Comparison of ENCODE assay signal across 8 cellular contexts in the genomic region with DNA sequence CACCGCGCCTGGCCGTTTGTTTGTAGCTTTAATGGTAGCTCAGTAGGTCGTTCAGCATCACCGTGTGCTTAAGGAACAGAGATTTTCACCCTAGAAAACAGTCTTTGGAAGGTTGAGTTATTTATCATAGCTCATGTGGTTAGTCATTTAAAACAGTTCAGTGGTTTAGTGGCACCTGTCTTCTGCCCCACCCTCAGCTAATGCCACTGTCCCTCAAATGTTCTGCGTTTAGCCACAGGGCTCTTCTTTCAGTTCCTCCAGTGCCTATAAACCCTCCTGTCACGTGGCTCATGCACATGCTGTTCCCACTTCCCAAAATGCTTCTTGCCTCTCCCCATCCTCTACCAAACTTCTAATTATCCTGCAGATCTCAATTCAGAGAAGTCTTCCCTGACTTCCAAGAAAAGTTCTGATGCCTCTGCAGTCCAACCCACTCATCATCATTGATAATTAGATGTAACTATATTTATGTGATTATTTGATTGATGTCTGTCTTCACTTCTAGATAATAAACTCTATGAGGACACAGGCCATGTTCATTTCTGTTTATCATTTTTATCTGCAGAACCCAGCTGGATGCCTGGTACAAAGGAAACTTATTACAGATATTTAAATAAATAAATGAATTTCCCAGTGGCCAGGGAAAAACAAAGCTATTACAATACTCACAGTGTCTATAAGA. TPM values are rescaled to one million over a fixed set of nuclear protein-coding genes. Genes with fewer than 3 reads are reported as not detected.
DNase-seq lines count a peak whose midpoint lies in the region; ATAC-seq and TF ChIP-seq lines count a peak whose summit lies in the region.

No MANE protein-coding gene starts in this region.

- ATAC-seq in GM18519 (IDR thresholded peaks at IDR 0.05; ENCODE audit: low FRiP score, unreplicated experiment): peak; percentile 47
- peak; percentile 82 for ATAC-seq in GM21576 (IDR thresholded peaks at IDR 0.05; ENCODE audit: unreplicated experiment)
- peak; percentile 63 for ATAC-seq in HG03575 (IDR thresholded peaks at IDR 0.05; ENCODE audit: extremely low read depth, insufficient number of reproducible peaks, low FRiP score, unreplicated experiment)
- peak; percentile 21 for ATAC-seq in left lobe of liver

- DNase-seq in left lobe of liver (ENCODE audit: low spot score) (no peak), Calu3 (no peak), type B pancreatic cell (ENCODE audit: extremely low spot score, unreplicated experiment) (no peak), COLO829 (ENCODE audit: low spot score) (no peak)
- DNase-seq in activated CD4-positive, alpha-beta T cell treated with anti-CD3 and anti-CD28 coated beads, Interleukin-2, amount 50 U/mL, for 1 hour: no peak

- no TSS peak for BruUV-seq in Calu3 (replicated peaks; lab: Mats Ljungman, UMichigan)

- H3K36me3 Mint-ChIP-seq in Calu3 (ENCODE audit: insufficient read depth, unreplicated experiment) (no peaks in the 10 kb centered on the region), type B pancreatic cell (no peaks in the 10 kb centered on the region)

- CTCF ChIA-PET in Calu3 (lab: Charles Lee): interaction anchor here (0.5 to 1.4 kb wide), 2 partner anchors 12 to 15 kb away, joined by 3 read pairs; no protein-coding TSS in a partner anchor

- no peak overlapping the region for H3K4me3 Mint-ChIP-seq in Calu3 (ENCODE audit: low read depth, unreplicated experiment)
- no peak overlapping the region for H3K4me3 Mint-ChIP-seq in type B pancreatic cell

- H3K9me3 Mint-ChIP-seq in Calu3 (ENCODE audit: low read depth, unreplicated experiment): no peaks in the 10 kb centered on the region
- H3K9me3 Mint-ChIP-seq in type B pancreatic cell: no peaks in the 10 kb centered on the region

- TF ChIP-seq CTCF in Calu3 (IDR thresholded peaks at IDR 0.05; ENCODE audit: unreplicated experiment) (no peak), type B pancreatic cell (conservative IDR thresholded peaks at IDR 0.05) (no peak)

- no peak overlapping the region for H3K27ac Mint-ChIP-seq in Calu3 (ENCODE audit: unreplicated experiment)
- no peak overlapping the region for H3K27ac Mint-ChIP-seq in type B pancreatic cell

- no peaks in the 10 kb centered on the region for H3K27me3 Mint-ChIP-seq in Calu3 (ENCODE audit: unreplicated experiment)
- no peaks in the 10 kb centered on the region for H3K27me3 Mint-ChIP-seq in type B pancreatic cell

- peaks cover 5% of the 10 kb centered on the region for H3K4me1 Mint-ChIP-seq in Calu3 (ENCODE audit: low read depth, unreplicated experiment)
- H3K4me1 Mint-ChIP-seq in type B pancreatic cell (ENCODE audit: unreplicated experiment): no peaks in the 10 kb centered on the region

- intact Hi-C loops in Calu3 (cut with micrococcal nuclease; ENCODE audit: unreplicated experiment): no loop called here

RNA-seq across cellular contexts. Expression of gene DIPK1A, which starts 14.4 kb away (rescaled TPM):
- total RNA-seq in left lobe of liver (10.7 TPM), Calu3 (2022) (4.2 and 4.9 TPM in 2 replicates), type B pancreatic cell (ENCODE audit: low replicate concordance) (4.6 and 9.8 TPM in 2 replicates)

Comparison
In these comparisons a context has a peak if more than half of its experiments do, and no peak if none do; other contexts are left out.
1. ATAC-seq: peak in every context shown above with its lines; median percentile 82 in GM21576; 63 in HG03575; 47 in GM18519; 21 in left lobe of liver.